Comparison of ENCODE assay signal across 1 cellular context in genomic region chr17:9676742-9677387, GRCh38.
TF ChIP-seq lines count a peak whose summit lies in the region.

No MANE protein-coding gene starts in this region.

TF ChIP-seq in IMR-90, 13 proteins besides CTCF, POLR2A, EP300 and RAD21:
- TF ChIP-seq RCOR1 (IDR thresholded peaks at IDR 0.05; ENCODE audit: insufficient replicate concordance, low read length) (no peak), CHD1 (IDR thresholded peaks at IDR 0.05; ENCODE audit: low read depth, low read length) (no peak), CEBPB (IDR thresholded peaks at IDR 0.05; ENCODE audit: low read depth, low read length) (no peak), NFE2L2 (IDR thresholded peaks at IDR 0.05; ENCODE audit: low read depth, low read length) (no peak), RFX5 (IDR thresholded peaks at IDR 0.05; ENCODE audit: low read depth, low read length) (no peak), ELK1 (IDR thresholded peaks at IDR 0.05; ENCODE audit: borderline replicate concordance, low read depth, low read length) (no peak), SMC3 (IDR thresholded peaks at IDR 0.05; ENCODE audit: low read depth, low read length) (no peak), MXI1 (IDR thresholded peaks at IDR 0.05; ENCODE audit: borderline replicate concordance, low read depth, low read length) (no peak), MAFK (IDR thresholded peaks at IDR 0.05; ENCODE audit: low read depth, low read length) (no peak), FOS (IDR thresholded peaks at IDR 0.05; ENCODE audit: low read depth, low read length) (no peak), MAZ (IDR thresholded peaks at IDR 0.05; ENCODE audit: borderline replicate concordance, low read depth, low read length) (no peak)
